In the genomic region with DNA sequence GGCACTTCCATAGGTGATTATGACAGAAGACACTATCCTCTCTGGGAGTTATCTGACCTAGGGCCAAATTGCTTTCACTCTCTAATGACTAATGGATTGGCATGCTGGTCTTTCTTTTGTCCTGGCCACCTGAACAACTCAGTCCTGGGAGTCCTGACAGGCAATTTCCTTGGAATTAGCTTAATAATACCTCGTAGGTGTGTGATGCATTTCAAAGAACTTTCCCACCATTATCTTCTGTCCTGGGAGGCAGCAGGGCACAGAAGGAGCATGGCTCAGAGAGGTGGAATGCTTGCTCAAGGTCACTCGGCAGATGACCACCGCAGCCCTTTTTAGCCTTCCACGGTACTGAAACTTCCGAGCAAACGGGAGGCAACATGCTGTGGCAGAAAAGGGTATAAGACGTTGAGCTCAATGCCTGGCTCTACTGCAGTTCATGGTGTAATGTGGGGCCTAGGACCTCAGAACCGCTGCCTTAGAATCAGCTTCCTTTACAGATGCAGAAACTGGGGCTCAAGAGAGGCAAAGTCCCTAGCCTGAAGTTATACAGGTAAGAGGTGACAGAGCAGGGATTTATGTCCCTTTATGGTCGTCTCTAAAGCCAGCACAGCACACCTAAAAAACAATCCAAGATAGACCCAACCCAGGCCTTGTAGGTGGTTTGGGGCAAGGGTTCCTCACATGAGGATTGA, we compare ENCODE assay signal across 8 cellular contexts. TPM values are rescaled to one million over a fixed set of nuclear protein-coding genes. Genes with fewer than 3 reads are reported as not detected.
DNase-seq lines count a peak whose midpoint lies in the region; ATAC-seq and TF ChIP-seq lines count a peak whose summit lies in the region.

No MANE protein-coding gene starts in this region.

- no peak for TF ChIP-seq CTCF in mucosa of descending colon (IDR thresholded peaks at IDR 0.05)

- H3K4me1 ChIP-seq in mucosa of descending colon (ENCODE audit: low read depth) = peaks cover 33% of the 10 kb centered on the region

- H3K9me3 ChIP-seq in mucosa of descending colon = no peaks in the 10 kb centered on the region

- H3K27ac Mint-ChIP-seq in central memory CD8-positive, alpha-beta T cell (ENCODE audit: low read depth) = no peak overlapping the region

- peaks cover 12% of the 10 kb centered on the region for H3K36me3 Mint-ChIP-seq in central memory CD8-positive, alpha-beta T cell (ENCODE audit: insufficient read depth)

- H3K36me3 ChIP-seq in mucosa of descending colon (ENCODE audit: low read depth) = no peaks in the 10 kb centered on the region

- intact Hi-C loops in mucosa of descending colon (cut with DNase I, micrococcal nuclease) = no loop called here

- H3K4me3 Mint-ChIP-seq in central memory CD8-positive, alpha-beta T cell = peak overlapping the region; percentile 84

- DNase-seq in DMS53 (lab: John Stamatoyannopoulos, UW) (peak; percentile 82), NCI-H2081 treated with DMSO at 0.1 percent for 48 hours (lab: John Stamatoyannopoulos, UW) (peak; percentile 17), mucosa of descending colon (peak in 2 of 3 donors; percentile 43 to 49), amygdala (lab: John Stamatoyannopoulos, UW) (no peak), superior temporal gyrus (ENCODE audit: extremely low spot score) (no peak)
- DNase-seq in central memory CD8-positive, alpha-beta T cell (ENCODE audit: low spot score in 2 of 2) = no peak

- ATAC-seq in central memory CD8-positive, alpha-beta T cell (replicated peaks; ENCODE audit: extremely low read depth, poor library complexity, severe bottlenecking) = no peak
- ATAC-seq in mucosa of descending colon = peak; percentile 1
- ATAC-seq in GM21423 (IDR thresholded peaks at IDR 0.05; ENCODE audit: unreplicated experiment) = no peak
- no peak for ATAC-seq in GM18519 (IDR thresholded peaks at IDR 0.05; ENCODE audit: low FRiP score, unreplicated experiment)

- H3K4me1 Mint-ChIP-seq in central memory CD8-positive, alpha-beta T cell = peaks cover 40% of the 10 kb centered on the region

- H3K27me3 Mint-ChIP-seq in central memory CD8-positive, alpha-beta T cell = no peaks in the 10 kb centered on the region

- no peak overlapping the region for H3K4me3 ChIP-seq in mucosa of descending colon

- no peaks in the 10 kb centered on the region for H3K9me3 Mint-ChIP-seq in central memory CD8-positive, alpha-beta T cell

RNA-seq across cellular contexts. Expression of a gene that starts 3.2 kb away (rescaled TPM):
- 100 to 1,000 TPM in 2 of 3 donors, 10 to 100 TPM in 1; 83.0 to 316 (median 121) TPM for total RNA-seq in mucosa of descending colon

RNA-seq across cellular contexts. Expression of a gene that starts 25.1 kb away (rescaled TPM):
- total RNA-seq in mucosa of descending colon = 10 to 100 TPM in 2 of 3 donors, 1 to 10 TPM in 1; 8.6 to 18.0 (median 14.5) TPM

Comparison
In these comparisons a context has a peak if more than half of its experiments do, and no peak if none do; other contexts are left out.
1. DNase-seq: peak in DMS53 (single experiment), NCI-H2081 treated with DMSO at 0.1 percent for 48 hours (single experiment) and mucosa of descending colon (2 of 3); none in central memory CD8-positive, alpha-beta T cell (0 of 2), amygdala (0 of 56) and superior temporal gyrus (single experiment).